In genomic region chrX:1453951-1454785, GRCh38 we compare ENCODE assay signal across 8 cellular contexts. TPM values are rescaled to one million over a fixed set of nuclear protein-coding genes. Genes with fewer than 3 reads are reported as not detected.
DNase-seq lines count a peak whose midpoint lies in the region; ATAC-seq and TF ChIP-seq lines count a peak whose summit lies in the region.

No MANE protein-coding gene starts in this region.

- no peaks in the 10 kb centered on the region for H3F3A ChIP-seq in PC-9 (ENCODE audit: insufficient read depth, low read depth)

- DNase-seq in GM04504 (ENCODE audit: low read depth) (peak; percentile 52), HFF-Myc (ENCODE audit: extremely low read depth, low read depth) (no peak), PC-9 (peak; percentile 53 to 73), left ventricle myocardium superior (peak; percentile 92), skeletal muscle cell (ENCODE audit: low read depth) (no peak), NCI-H446 (lab: John Stamatoyannopoulos, UW) (no peak), NCI-H1930 (lab: John Stamatoyannopoulos, UW) (no peak)

- H3K9me2 ChIP-seq in PC-9 (ENCODE audit: insufficient read depth): no peaks in the 10 kb centered on the region

- no peak overlapping the region for H3K27ac ChIP-seq in PC-9

- H3K36me3 ChIP-seq in PC-9 (ENCODE audit: low read depth): no peaks in the 10 kb centered on the region

- CTCF ChIA-PET in PC-9 (lab: Charles Lee): no interaction called here

- peaks cover 33% of the 10 kb centered on the region for H3K79me2 ChIP-seq in PC-9 (ENCODE audit: low read depth)

- POLR2A ChIA-PET in PC-9 (lab: Charles Lee; ENCODE audit: unreplicated experiment): no interaction called here

- H2AFZ ChIP-seq in PC-9: no peak overlapping the region

- intact Hi-C loops in PC-9 (cut with micrococcal nuclease; ENCODE audit: unreplicated experiment): loop anchor here (2.0 to 10.0 kb wide), 5 partner anchors 138 to 1241 kb away; partner anchors contain the start of genes AKAP17A and CD99
- intact Hi-C loops in left ventricle myocardium superior (cut with micrococcal nuclease): loop anchor here (10.0 kb wide), 1 partner anchor 1151 kb away; no protein-coding TSS in a partner anchor

- H3K27me3 ChIP-seq in PC-9 (ENCODE audit: insufficient read depth, low read depth): peaks cover 20% of the 10 kb centered on the region

- peak overlapping the region; percentile 28; the same call in 1 of the 2 replicates for H3K4me2 ChIP-seq in PC-9

- H3K4me1 ChIP-seq in PC-9 (replicated peaks; ENCODE audit: insufficient read depth): no peaks in the 10 kb centered on the region

- H3K36me3 Mint-ChIP-seq in activated naive CD8-positive, alpha-beta T cell: peaks cover under 1% of the 10 kb centered on the region

- TF ChIP-seq CTCF in HFF-Myc (IDR thresholded peaks at IDR 0.05; ENCODE audit: low read depth, low read length, missing control alignments) (peak; percentile 89), PC-9 (conservative IDR thresholded peaks at IDR 0.05) (peak; percentile 92)

- no peaks in the 10 kb centered on the region for H3K9me3 ChIP-seq in PC-9 (ENCODE audit: insufficient read depth, low read depth)

- H3K4me3 Mint-ChIP-seq in activated naive CD8-positive, alpha-beta T cell: peak overlapping the region; percentile 73

- peak; percentile 35 for ATAC-seq in left ventricle myocardium superior

- no TSS peak for BruUV-seq in PC-9 (replicated peaks; lab: Mats Ljungman, UMichigan)

- H3K27ac Mint-ChIP-seq in activated naive CD8-positive, alpha-beta T cell: peak overlapping the region; percentile 61

- peaks cover 3% of the 10 kb centered on the region for H3K9me3 Mint-ChIP-seq in activated naive CD8-positive, alpha-beta T cell (ENCODE audit: low read depth)

- no peaks in the 10 kb centered on the region for H3K27me3 Mint-ChIP-seq in activated naive CD8-positive, alpha-beta T cell

- H3K4me3 ChIP-seq in HFF-Myc (replicated peaks; ENCODE audit: low read depth, low read length) (no peak overlapping the region; the same call in 1 of the 2 replicates), PC-9 (no peak overlapping the region), skeletal muscle cell (ENCODE audit: low read depth, low read length) (peak overlapping the region; percentile 76)

- peaks cover 21% of the 10 kb centered on the region for H3K4me1 Mint-ChIP-seq in activated naive CD8-positive, alpha-beta T cell (ENCODE audit: low read depth)

- no peaks in the 10 kb centered on the region for H4K20me1 ChIP-seq in PC-9 (ENCODE audit: insufficient read depth)

RNA-seq across cellular contexts. Expression of gene ASMTL, which starts 1.5 kb away (rescaled TPM):
- total RNA-seq in PC-9 (2021) (42.7 and 55.4 TPM in 2 replicates), left ventricle myocardium superior (34.3 TPM)

Comparison
In these comparisons a context has a peak if more than half of its experiments do, and no peak if none do; other contexts are left out.
1. DNase-seq: peak in GM04504 (single experiment), PC-9 (2 of 2) and left ventricle myocardium superior (single experiment); none in HFF-Myc (single experiment), skeletal muscle cell (single experiment), NCI-H446 (0 of 2) and NCI-H1930 (0 of 2).